ENCODE assay signal across 1 cellular context in the genomic region with DNA sequence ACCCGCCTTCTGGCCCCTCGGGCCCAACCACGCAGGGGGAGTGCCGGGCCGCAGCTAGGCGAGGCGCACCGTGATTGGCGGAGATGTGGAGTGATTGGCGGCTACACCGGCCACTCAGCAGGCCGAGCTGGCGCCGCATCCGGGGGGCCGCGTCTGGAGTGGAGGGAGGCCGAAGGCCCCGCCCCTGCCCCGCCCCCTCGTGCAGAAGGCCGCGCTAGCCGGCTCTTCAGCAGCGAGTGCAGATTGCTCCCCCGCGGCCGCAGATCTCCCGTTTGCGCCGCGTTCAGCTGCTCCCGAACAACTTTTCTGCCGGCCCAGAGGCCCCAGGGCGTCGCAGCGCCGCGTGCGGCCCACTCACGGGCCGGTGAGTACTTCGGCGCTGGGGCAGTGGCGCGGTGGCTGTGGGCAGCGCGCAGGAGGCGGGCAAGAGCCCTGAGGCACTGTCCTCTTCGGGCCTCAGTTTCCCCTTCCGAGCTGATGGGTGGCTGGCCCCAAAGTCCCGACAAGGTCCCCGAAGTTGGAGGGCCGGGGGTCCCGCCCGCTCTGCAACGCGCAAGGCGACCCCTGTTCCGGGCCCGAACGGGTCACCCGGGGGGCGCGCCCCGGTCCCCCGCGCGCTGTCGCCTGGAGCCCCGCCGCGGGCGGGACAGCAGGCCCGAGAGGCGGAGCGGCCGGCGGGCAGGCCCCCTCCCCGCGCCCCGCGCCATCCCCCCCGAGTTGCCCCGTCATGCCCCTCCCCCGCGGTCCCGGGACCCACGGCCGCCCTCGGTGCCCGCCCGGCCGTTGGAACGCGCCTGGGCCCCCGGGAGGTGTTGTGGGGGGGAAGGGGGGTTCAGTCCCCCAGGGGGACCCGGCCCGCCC.
TF ChIP-seq lines count a peak whose summit lies in the region.

A gene with protein sequence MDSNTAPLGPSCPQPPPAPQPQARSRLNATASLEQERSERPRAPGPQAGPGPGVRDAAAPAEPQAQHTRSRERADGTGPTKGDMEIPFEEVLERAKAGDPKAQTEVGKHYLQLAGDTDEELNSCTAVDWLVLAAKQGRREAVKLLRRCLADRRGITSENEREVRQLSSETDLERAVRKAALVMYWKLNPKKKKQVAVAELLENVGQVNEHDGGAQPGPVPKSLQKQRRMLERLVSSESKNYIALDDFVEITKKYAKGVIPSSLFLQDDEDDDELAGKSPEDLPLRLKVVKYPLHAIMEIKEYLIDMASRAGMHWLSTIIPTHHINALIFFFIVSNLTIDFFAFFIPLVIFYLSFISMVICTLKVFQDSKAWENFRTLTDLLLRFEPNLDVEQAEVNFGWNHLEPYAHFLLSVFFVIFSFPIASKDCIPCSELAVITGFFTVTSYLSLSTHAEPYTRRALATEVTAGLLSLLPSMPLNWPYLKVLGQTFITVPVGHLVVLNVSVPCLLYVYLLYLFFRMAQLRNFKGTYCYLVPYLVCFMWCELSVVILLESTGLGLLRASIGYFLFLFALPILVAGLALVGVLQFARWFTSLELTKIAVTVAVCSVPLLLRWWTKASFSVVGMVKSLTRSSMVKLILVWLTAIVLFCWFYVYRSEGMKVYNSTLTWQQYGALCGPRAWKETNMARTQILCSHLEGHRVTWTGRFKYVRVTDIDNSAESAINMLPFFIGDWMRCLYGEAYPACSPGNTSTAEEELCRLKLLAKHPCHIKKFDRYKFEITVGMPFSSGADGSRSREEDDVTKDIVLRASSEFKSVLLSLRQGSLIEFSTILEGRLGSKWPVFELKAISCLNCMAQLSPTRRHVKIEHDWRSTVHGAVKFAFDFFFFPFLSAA (plus strand): TSS at position 200 of the 861 bp plus-strand sequence. CDS start 7,606 bp downstream, outside the sequence.

TF ChIP-seq in IMR-90, 13 proteins besides CTCF, POLR2A, EP300 and RAD21:
- TF ChIP-seq FOS (IDR thresholded peaks at IDR 0.05; ENCODE audit: low read depth, low read length): peak; percentile 50; the same call in 1 of the 2 replicates
- no peak for TF ChIP-seq RFX5 (IDR thresholded peaks at IDR 0.05; ENCODE audit: low read depth, low read length)
- TF ChIP-seq CHD1 (IDR thresholded peaks at IDR 0.05; ENCODE audit: low read depth, low read length): no peak
- peak; percentile 94 for TF ChIP-seq MAZ (IDR thresholded peaks at IDR 0.05; ENCODE audit: borderline replicate concordance, low read depth, low read length)
- no peak for TF ChIP-seq SMC3 (IDR thresholded peaks at IDR 0.05; ENCODE audit: low read depth, low read length)
- TF ChIP-seq ELK1 (IDR thresholded peaks at IDR 0.05; ENCODE audit: borderline replicate concordance, low read depth, low read length): no peak
- no peak for TF ChIP-seq NFE2L2 (IDR thresholded peaks at IDR 0.05; ENCODE audit: low read depth, low read length)
- peak; percentile 47; the same call in 1 of the 2 replicates for TF ChIP-seq MXI1 (IDR thresholded peaks at IDR 0.05; ENCODE audit: borderline replicate concordance, low read depth, low read length)
- no peak for TF ChIP-seq CEBPB (IDR thresholded peaks at IDR 0.05; ENCODE audit: low read depth, low read length)
- no peak for TF ChIP-seq MAFK (IDR thresholded peaks at IDR 0.05; ENCODE audit: low read depth, low read length)
- TF ChIP-seq USF2 (IDR thresholded peaks at IDR 0.05; ENCODE audit: low read depth, low read length): no peak
- no peak for TF ChIP-seq RCOR1 (IDR thresholded peaks at IDR 0.05; ENCODE audit: insufficient replicate concordance, low read length)
